In the genomic region with DNA sequence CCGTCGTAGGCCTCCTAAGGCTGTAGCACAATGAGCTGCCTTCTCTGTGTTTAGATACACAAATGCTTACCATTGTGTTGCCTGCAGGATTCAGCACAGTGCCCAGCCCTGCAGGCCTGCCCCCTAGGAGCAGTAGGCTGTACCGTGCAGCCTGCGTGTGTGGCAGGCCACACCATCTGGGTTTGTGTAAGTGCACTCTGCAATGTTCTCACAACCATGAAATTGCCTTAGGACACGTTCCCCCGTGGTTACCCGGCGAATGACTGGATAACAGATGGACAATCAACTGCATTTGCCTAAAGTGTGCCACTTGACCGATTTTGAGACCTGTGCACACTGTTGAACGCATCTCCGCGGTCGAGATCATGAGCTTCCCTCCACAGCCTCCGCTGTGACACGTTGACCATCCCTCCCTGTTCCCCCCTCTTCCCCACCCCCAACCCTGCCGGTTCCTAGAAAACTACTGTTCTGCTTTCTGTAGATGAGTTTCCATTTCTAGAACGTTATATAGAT, we compare ENCODE assay signal across 1 cellular context.
TF ChIP-seq lines count a peak whose summit lies in the region.

No MANE protein-coding gene starts in this region.

TF ChIP-seq in WTC11, 78 proteins besides CTCF, POLR2A, EP300 and RAD21 (continued from another document):
- TF ChIP-seq, protein P1, sequence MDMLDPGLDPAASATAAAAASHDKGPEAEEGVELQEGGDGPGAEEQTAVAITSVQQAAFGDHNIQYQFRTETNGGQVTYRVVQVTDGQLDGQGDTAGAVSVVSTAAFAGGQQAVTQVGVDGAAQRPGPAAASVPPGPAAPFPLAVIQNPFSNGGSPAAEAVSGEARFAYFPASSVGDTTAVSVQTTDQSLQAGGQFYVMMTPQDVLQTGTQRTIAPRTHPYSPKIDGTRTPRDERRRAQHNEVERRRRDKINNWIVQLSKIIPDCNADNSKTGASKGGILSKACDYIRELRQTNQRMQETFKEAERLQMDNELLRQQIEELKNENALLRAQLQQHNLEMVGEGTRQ (CRISPR knock-in tag; IDR thresholded peaks at IDR 0.05): no peak
- no peak for TF ChIP-seq FOXP1 (CRISPR knock-in tag; IDR thresholded peaks at IDR 0.05; ENCODE audit: borderline replicate concordance)
- TF ChIP-seq, protein P2, sequence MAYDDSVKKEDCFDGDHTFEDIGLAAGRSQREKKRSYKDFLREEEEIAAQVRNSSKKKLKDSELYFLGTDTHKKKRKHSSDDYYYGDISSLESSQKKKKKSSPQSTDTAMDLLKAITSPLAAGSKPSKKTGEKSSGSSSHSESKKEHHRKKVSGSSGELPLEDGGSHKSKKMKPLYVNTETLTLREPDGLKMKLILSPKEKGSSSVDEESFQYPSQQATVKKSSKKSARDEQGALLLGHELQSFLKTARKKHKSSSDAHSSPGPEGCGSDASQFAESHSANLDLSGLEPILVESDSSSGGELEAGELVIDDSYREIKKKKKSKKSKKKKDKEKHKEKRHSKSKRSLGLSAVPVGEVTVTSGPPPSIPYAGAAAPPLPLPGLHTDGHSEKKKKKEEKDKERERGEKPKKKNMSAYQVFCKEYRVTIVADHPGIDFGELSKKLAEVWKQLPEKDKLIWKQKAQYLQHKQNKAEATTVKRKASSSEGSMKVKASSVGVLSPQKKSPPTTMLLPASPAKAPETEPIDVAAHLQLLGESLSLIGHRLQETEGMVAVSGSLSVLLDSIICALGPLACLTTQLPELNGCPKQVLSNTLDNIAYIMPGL (CRISPR knock-in tag; IDR thresholded peaks at IDR 0.05): no peak
- TF ChIP-seq, protein P3, sequence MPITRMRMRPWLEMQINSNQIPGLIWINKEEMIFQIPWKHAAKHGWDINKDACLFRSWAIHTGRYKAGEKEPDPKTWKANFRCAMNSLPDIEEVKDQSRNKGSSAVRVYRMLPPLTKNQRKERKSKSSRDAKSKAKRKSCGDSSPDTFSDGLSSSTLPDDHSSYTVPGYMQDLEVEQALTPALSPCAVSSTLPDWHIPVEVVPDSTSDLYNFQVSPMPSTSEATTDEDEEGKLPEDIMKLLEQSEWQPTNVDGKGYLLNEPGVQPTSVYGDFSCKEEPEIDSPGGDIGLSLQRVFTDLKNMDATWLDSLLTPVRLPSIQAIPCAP (CRISPR knock-in tag; IDR thresholded peaks at IDR 0.05): no peak
